21 cellular contexts compared by ENCODE assay signal in the genomic region with DNA sequence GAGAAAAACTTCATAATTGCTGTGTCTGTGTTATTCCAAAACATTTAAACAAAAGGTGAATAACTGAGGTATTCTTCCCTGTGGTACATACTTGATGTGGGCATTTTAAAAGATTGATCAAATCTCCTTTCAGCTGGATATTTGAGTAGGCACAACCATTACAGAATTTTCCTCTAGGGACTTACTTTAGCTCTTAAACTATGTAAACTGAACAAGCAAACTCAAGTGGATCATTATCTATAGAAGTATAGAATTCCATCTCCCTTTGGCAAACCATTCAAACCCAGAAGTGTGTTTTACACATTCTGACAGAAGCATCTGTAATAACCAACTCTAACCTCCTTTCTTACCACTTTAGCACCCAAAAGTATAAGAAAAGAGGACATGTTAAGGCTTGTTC.
"Had no signal": no experiment of that assay in that cellular context is flagged by ENCODE, and none has a peak within 500 bp of the region (broad histone marks: within the 10 kb centered on the region; RNA-seq: fewer than 3 reads in every experiment).

No MANE protein-coding gene starts in this region.

- DNase-seq: activated CD4-positive, alpha-beta T cell treated with anti-CD3 and anti-CD28 coated beads for 1 hour; activated CD4-positive, alpha-beta T cell treated with anti-CD3 and anti-CD28 coated beads, Interleukin-2, amount 10 ng/mL, durations not matched to agents 24 days and 14 days; activated CD4-positive, alpha-beta T cell treated with anti-CD3 and anti-CD28 coated beads, Interleukin-2, amount 50 U/mL, for 48 hours; activated CD8-positive, alpha-beta memory T cell treated with anti-CD3 and anti-CD28 coated beads, Interleukin-2, amount 10 ng/mL, durations not matched to agents 7 days and 5 days; activated effector memory CD4-positive, alpha-beta T cell treated with Interleukin-2 at 50 U/mL for 16 hours; activated naive CD4-positive, alpha-beta T cell; activated naive CD8-positive, alpha-beta T cell treated with anti-CD3 and anti-CD28 coated beads, Interleukin-2, amount 50 U/mL, for 24 hours; activated T-cell treated with anti-CD3 and anti-CD28 coated beads, Interleukin-2, amount 50 U/mL, for 24 hours; cerebellar nuclear complex; MM.1S; NCI-H1694; NCI-H2029; NCI-H524 treated with DMSO at 0.1 percent for 48 hours; NCI-H82; SW 1271 had no signal

- H3K4me3 ChIP-seq: SK-N-MC had no signal

- H3K4me3 Mint-ChIP-seq: activated CD4-positive, alpha-beta T cell treated with anti-CD3 and anti-CD28 coated beads, Interleukin-2, amount 10 ng/mL, durations not matched to agents 24 days and 14 days; activated CD8-positive, alpha-beta memory T cell treated with anti-CD3 and anti-CD28 coated beads, Interleukin-2, amount 10 ng/mL, durations not matched to agents 7 days and 5 days; activated naive CD8-positive, alpha-beta T cell treated with anti-CD3 and anti-CD28 coated beads, Interleukin-2, amount 50 U/mL, for 24 hours; activated T-cell treated with anti-CD3 and anti-CD28 coated beads, Interleukin-2, amount 50 U/mL, for 24 hours; activated T-helper 1 cell treated with anti-CD3 and anti-CD28 coated beads, Interleukin-12 subunit alpha, Interleukin-12 subunit beta, Interleukin-2, Interleukin-4 antibody, amounts not matched to agents 30 ng/mL and 10 ng/mL and 1 ng/mL, durations not matched to agents 14 hours and 24 hours and 36 hours; brain; T-helper 1 cell treated with Interleukin-12 subunit alpha and Interleukin-12 subunit beta and Interleukin-4 antibody, amounts not matched to agents 30 μg/mL and 1 μg/mL, for 36 hours; WTC11 had no signal

- H3K27ac Mint-ChIP-seq: activated CD4-positive, alpha-beta T cell treated with anti-CD3 and anti-CD28 coated beads, Interleukin-2, amount 10 ng/mL, durations not matched to agents 24 days and 14 days; activated CD8-positive, alpha-beta memory T cell treated with anti-CD3 and anti-CD28 coated beads, Interleukin-2, amount 10 ng/mL, durations not matched to agents 7 days and 5 days; activated naive CD4-positive, alpha-beta T cell treated with anti-CD3 and anti-CD28 coated beads, Interleukin-2, amount 50 U/mL, for 72 hours; activated naive CD8-positive, alpha-beta T cell treated with anti-CD3 and anti-CD28 coated beads, Interleukin-2, amount 50 U/mL, for 24 hours; activated T-cell treated with anti-CD3 and anti-CD28 coated beads, Interleukin-2, amount 50 U/mL, for 24 hours; activated T-helper 1 cell treated with anti-CD3 and anti-CD28 coated beads, Interleukin-12 subunit alpha, Interleukin-12 subunit beta, Interleukin-2, Interleukin-4 antibody, amounts not matched to agents 30 ng/mL and 10 ng/mL and 1 ng/mL, durations not matched to agents 14 hours and 24 hours and 36 hours; brain; T-helper 1 cell treated with Interleukin-12 subunit alpha and Interleukin-12 subunit beta and Interleukin-4 antibody, amounts not matched to agents 30 μg/mL and 1 μg/mL, for 36 hours; WTC11 had no signal

- H3K9me3 Mint-ChIP-seq: activated CD4-positive, alpha-beta T cell treated with anti-CD3 and anti-CD28 coated beads, Interleukin-2, amount 10 ng/mL, durations not matched to agents 24 days and 14 days; activated naive CD4-positive, alpha-beta T cell treated with anti-CD3 and anti-CD28 coated beads, Interleukin-2, amount 50 U/mL, for 72 hours; activated naive CD8-positive, alpha-beta T cell treated with anti-CD3 and anti-CD28 coated beads, Interleukin-2, amount 50 U/mL, for 24 hours; activated T-cell treated with anti-CD3 and anti-CD28 coated beads, Interleukin-2, amount 50 U/mL, for 24 hours; activated T-helper 1 cell treated with anti-CD3 and anti-CD28 coated beads, Interleukin-12 subunit alpha, Interleukin-12 subunit beta, Interleukin-2, Interleukin-4 antibody, amounts not matched to agents 30 ng/mL and 10 ng/mL and 1 ng/mL, durations not matched to agents 14 hours and 24 hours and 36 hours; brain; T-helper 1 cell treated with Interleukin-12 subunit alpha and Interleukin-12 subunit beta and Interleukin-4 antibody, amounts not matched to agents 30 μg/mL and 1 μg/mL, for 36 hours; WTC11 had no signal

- H3K27ac ChIP-seq: SK-N-MC had no signal

- H3K4me1 Mint-ChIP-seq: activated CD4-positive, alpha-beta T cell treated with anti-CD3 and anti-CD28 coated beads, Interleukin-2, amount 10 ng/mL, durations not matched to agents 24 days and 14 days; activated CD8-positive, alpha-beta memory T cell treated with anti-CD3 and anti-CD28 coated beads, Interleukin-2, amount 10 ng/mL, durations not matched to agents 7 days and 5 days; activated naive CD8-positive, alpha-beta T cell treated with anti-CD3 and anti-CD28 coated beads, Interleukin-2, amount 50 U/mL, for 24 hours; brain had no signal

- ATAC-seq: activated CD8-positive, alpha-beta memory T cell treated with anti-CD3 and anti-CD28 coated beads, Interleukin-2, amount 10 ng/mL, durations not matched to agents 7 days and 5 days; activated naive CD4-positive, alpha-beta T cell treated with anti-CD3 and anti-CD28 coated beads, Interleukin-2, amount 50 U/mL, for 72 hours; activated naive CD8-positive, alpha-beta T cell treated with anti-CD3 and anti-CD28 coated beads, Interleukin-2, amount 50 U/mL, for 24 hours; WTC11 had no signal

- H3K36me3 Mint-ChIP-seq: activated CD8-positive, alpha-beta memory T cell treated with anti-CD3 and anti-CD28 coated beads, Interleukin-2, amount 10 ng/mL, durations not matched to agents 7 days and 5 days; activated naive CD4-positive, alpha-beta T cell treated with anti-CD3 and anti-CD28 coated beads, Interleukin-2, amount 50 U/mL, for 72 hours; brain; WTC11 had no signal

- H3K27me3 Mint-ChIP-seq: activated T-cell treated with anti-CD3 and anti-CD28 coated beads, Interleukin-2, amount 50 U/mL, for 24 hours; brain had no signal
